ENCODE assay signal across 8 cellular contexts in the genomic region with DNA sequence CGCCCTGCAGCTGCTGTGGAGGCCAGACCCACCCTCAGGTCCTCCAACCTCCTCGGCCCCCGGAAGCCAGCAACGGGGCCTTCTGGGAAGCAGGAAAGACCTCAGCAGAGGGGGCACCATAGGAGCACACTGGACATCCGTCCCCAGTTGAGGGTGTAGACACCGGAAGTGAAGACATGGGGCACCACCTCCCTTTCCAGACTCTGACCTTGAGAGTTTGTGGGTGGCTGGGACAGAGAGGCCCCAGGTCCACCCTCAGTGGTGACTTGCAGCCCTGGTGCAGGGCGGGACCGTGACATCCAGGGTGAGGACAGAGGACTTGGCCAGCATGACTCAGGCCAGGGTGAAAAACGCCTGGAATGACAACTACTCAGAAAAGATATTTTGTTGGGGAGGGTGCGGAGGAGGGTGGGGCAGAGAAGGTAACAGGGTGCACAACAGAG.
DNase-seq lines count a peak whose midpoint lies in the region; ATAC-seq, FAIRE-seq and TF ChIP-seq lines count a peak whose summit lies in the region.

No MANE protein-coding gene starts in this region.

- peak; percentile 68 for DNase-seq in fibroblast of peridontal ligament (ENCODE audit: extremely low read depth)
- DNase-seq in NCI-H1105 (lab: John Stamatoyannopoulos, UW), result no peak
- DNase-seq in cortex of kidney (lab: John Stamatoyannopoulos, UW), result no peak
- no peak for DNase-seq in effector CD4-positive, alpha-beta T cell

- peaks cover 100% of the 10 kb centered on the region in 2 experiments for H3K4me1 ChIP-seq in neutrophil (ENCODE audit: control insufficient read depth in 1 of 2, insufficient read depth in 1 of 2, low read depth in 1 of 2, low read length in 1 of 2)

- FAIRE-seq in G401.6 (lab: Jason Lieb, UNC), result peak; percentile 66

- H3K27ac ChIP-seq in neutrophil, result peak overlapping the region; percentile 93

- peak overlapping the region; percentile 58 to 63 for H3K4me3 ChIP-seq in neutrophil (ENCODE audit: low read depth in 1 of 2, low read length in 1 of 2)

- H3K27me3 ChIP-seq in neutrophil, result no peaks in the 10 kb centered on the region

- ATAC-seq in SK-N-SH treated with all-trans-retinoic acid at 6 μM for 48 hours, result peak; percentile 70
- ATAC-seq in GM21529 (IDR thresholded peaks at IDR 0.05; ENCODE audit: unreplicated experiment), result no peak

- H3K36me3 ChIP-seq in neutrophil, result peaks cover 18% of the 10 kb centered on the region

- no peak for TF ChIP-seq CTCF in neutrophil (IDR thresholded peaks at IDR 0.05)

- no peaks in the 10 kb centered on the region for H3K9me3 ChIP-seq in neutrophil

TF ChIP-seq in SK-N-SH treated with all-trans-retinoic acid at 6 μM for 48 hours, 23 proteins besides CTCF, POLR2A, EP300 and RAD21:
- TF ChIP-seq, protein P1, sequence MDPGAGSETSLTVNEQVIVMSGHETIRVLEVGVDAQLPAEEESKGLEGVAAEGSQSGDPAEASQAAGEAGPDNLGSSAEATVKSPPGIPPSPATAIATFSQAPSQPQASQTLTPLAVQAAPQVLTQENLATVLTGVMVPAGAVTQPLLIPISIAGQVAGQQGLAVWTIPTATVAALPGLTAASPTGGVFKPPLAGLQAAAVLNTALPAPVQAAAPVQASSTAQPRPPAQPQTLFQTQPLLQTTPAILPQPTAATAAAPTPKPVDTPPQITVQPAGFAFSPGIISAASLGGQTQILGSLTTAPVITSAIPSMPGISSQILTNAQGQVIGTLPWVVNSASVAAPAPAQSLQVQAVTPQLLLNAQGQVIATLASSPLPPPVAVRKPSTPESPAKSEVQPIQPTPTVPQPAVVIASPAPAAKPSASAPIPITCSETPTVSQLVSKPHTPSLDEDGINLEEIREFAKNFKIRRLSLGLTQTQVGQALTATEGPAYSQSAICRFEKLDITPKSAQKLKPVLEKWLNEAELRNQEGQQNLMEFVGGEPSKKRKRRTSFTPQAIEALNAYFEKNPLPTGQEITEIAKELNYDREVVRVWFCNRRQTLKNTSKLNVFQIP (CRISPR knock-in tag; IDR thresholded peaks at IDR 0.05; ENCODE audit: borderline replicate concordance, low read depth), result no peak
- TF ChIP-seq, protein P2, sequence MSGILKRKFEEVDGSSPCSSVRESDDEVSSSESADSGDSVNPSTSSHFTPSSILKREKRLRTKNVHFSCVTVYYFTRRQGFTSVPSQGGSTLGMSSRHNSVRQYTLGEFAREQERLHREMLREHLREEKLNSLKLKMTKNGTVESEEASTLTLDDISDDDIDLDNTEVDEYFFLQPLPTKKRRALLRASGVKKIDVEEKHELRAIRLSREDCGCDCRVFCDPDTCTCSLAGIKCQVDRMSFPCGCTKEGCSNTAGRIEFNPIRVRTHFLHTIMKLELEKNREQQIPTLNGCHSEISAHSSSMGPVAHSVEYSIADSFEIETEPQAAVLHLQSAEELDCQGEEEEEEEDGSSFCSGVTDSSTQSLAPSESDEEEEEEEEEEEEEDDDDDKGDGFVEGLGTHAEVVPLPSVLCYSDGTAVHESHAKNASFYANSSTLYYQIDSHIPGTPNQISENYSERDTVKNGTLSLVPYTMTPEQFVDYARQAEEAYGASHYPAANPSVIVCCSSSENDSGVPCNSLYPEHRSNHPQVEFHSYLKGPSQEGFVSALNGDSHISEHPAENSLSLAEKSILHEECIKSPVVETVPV (CRISPR knock-in tag; IDR thresholded peaks at IDR 0.05), result no peak
- TF ChIP-seq, protein P3, sequence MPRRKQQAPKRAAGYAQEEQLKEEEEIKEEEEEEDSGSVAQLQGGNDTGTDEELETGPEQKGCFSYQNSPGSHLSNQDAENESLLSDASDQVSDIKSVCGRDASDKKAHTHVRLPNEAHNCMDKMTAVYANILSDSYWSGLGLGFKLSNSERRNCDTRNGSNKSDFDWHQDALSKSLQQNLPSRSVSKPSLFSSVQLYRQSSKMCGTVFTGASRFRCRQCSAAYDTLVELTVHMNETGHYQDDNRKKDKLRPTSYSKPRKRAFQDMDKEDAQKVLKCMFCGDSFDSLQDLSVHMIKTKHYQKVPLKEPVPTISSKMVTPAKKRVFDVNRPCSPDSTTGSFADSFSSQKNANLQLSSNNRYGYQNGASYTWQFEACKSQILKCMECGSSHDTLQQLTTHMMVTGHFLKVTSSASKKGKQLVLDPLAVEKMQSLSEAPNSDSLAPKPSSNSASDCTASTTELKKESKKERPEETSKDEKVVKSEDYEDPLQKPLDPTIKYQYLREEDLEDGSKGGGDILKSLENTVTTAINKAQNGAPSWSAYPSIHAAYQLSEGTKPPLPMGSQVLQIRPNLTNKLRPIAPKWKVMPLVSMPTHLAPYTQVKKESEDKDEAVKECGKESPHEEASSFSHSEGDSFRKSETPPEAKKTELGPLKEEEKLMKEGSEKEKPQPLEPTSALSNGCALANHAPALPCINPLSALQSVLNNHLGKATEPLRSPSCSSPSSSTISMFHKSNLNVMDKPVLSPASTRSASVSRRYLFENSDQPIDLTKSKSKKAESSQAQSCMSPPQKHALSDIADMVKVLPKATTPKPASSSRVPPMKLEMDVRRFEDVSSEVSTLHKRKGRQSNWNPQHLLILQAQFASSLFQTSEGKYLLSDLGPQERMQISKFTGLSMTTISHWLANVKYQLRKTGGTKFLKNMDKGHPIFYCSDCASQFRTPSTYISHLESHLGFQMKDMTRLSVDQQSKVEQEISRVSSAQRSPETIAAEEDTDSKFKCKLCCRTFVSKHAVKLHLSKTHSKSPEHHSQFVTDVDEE (CRISPR knock-in tag; IDR thresholded peaks at IDR 0.05), result no peak
- TF ChIP-seq, protein P4, sequence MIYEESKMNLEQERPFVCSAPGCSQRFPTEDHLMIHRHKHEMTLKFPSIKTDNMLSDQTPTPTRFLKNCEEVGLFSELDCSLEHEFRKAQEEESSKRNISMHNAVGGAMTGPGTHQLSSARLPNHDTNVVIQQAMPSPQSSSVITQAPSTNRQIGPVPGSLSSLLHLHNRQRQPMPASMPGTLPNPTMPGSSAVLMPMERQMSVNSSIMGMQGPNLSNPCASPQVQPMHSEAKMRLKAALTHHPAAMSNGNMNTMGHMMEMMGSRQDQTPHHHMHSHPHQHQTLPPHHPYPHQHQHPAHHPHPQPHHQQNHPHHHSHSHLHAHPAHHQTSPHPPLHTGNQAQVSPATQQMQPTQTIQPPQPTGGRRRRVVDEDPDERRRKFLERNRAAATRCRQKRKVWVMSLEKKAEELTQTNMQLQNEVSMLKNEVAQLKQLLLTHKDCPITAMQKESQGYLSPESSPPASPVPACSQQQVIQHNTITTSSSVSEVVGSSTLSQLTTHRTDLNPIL (CRISPR knock-in tag; IDR thresholded peaks at IDR 0.05; ENCODE audit: low read depth), result no peak
- TF ChIP-seq TOX (CRISPR knock-in tag; IDR thresholded peaks at IDR 0.05; ENCODE audit: borderline replicate concordance) (no peak), TCF4 (CRISPR knock-in tag; IDR thresholded peaks at IDR 0.05; ENCODE audit: borderline replicate concordance) (0 out of 2 replicates have a peak, but pooled peaks have one; percentile 9), ZC3H10 (CRISPR knock-in tag; IDR thresholded peaks at IDR 0.05) (no peak), ISL1 (CRISPR knock-in tag; IDR thresholded peaks at IDR 0.05) (peak; percentile 27; the same call in 1 of the 2 replicates), PPARA (CRISPR knock-in tag; IDR thresholded peaks at IDR 0.05; ENCODE audit: borderline replicate concordance) (no peak), ZNF70 (CRISPR knock-in tag; IDR thresholded peaks at IDR 0.05) (0 out of 2 replicates have a peak, but pooled peaks have one; percentile 12), GLIS3 (CRISPR knock-in tag; IDR thresholded peaks at IDR 0.05) (no peak), BACH2 (CRISPR knock-in tag; IDR thresholded peaks at IDR 0.05; ENCODE audit: borderline replicate concordance) (no peak), ZFP3 (CRISPR knock-in tag; IDR thresholded peaks at IDR 0.05) (peak; percentile 49), SNAI2 (CRISPR knock-in tag; IDR thresholded peaks at IDR 0.05) (0 out of 2 replicates have a peak, but pooled peaks have one; percentile 14), RARB (CRISPR knock-in tag; IDR thresholded peaks at IDR 0.05) (no peak), ARNTL (CRISPR knock-in tag; IDR thresholded peaks at IDR 0.05; ENCODE audit: borderline replicate concordance, low read depth) (no peak), ZNF8 (CRISPR knock-in tag; IDR thresholded peaks at IDR 0.05) (no peak), ZNF565 (CRISPR knock-in tag; conservative IDR thresholded peaks at IDR 0.05; ENCODE audit: low read depth) (0 out of 2 replicates have a peak, but pooled peaks have one; percentile 12), CSDC2 (CRISPR knock-in tag; IDR thresholded peaks at IDR 0.05) (0 out of 2 replicates have a peak, but pooled peaks have one; percentile 24), ZFP30 (CRISPR knock-in tag; IDR thresholded peaks at IDR 0.05) (no peak; the same call in 1 of the 2 replicates), OSR1 (CRISPR knock-in tag; IDR thresholded peaks at IDR 0.05) (no peak), ESRRG (CRISPR knock-in tag; IDR thresholded peaks at IDR 0.05) (no peak)
- TF ChIP-seq, protein P5, sequence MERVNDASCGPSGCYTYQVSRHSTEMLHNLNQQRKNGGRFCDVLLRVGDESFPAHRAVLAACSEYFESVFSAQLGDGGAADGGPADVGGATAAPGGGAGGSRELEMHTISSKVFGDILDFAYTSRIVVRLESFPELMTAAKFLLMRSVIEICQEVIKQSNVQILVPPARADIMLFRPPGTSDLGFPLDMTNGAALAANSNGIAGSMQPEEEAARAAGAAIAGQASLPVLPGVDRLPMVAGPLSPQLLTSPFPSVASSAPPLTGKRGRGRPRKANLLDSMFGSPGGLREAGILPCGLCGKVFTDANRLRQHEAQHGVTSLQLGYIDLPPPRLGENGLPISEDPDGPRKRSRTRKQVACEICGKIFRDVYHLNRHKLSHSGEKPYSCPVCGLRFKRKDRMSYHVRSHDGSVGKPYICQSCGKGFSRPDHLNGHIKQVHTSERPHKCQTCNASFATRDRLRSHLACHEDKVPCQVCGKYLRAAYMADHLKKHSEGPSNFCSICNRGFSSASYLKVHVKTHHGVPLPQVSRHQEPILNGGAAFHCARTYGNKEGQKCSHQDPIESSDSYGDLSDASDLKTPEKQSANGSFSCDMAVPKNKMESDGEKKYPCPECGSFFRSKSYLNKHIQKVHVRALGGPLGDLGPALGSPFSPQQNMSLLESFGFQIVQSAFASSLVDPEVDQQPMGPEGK (CRISPR knock-in tag; IDR thresholded peaks at IDR 0.05; ENCODE audit: borderline replicate concordance), result no peak
